7 cellular contexts compared by ENCODE assay signal in the genomic region with DNA sequence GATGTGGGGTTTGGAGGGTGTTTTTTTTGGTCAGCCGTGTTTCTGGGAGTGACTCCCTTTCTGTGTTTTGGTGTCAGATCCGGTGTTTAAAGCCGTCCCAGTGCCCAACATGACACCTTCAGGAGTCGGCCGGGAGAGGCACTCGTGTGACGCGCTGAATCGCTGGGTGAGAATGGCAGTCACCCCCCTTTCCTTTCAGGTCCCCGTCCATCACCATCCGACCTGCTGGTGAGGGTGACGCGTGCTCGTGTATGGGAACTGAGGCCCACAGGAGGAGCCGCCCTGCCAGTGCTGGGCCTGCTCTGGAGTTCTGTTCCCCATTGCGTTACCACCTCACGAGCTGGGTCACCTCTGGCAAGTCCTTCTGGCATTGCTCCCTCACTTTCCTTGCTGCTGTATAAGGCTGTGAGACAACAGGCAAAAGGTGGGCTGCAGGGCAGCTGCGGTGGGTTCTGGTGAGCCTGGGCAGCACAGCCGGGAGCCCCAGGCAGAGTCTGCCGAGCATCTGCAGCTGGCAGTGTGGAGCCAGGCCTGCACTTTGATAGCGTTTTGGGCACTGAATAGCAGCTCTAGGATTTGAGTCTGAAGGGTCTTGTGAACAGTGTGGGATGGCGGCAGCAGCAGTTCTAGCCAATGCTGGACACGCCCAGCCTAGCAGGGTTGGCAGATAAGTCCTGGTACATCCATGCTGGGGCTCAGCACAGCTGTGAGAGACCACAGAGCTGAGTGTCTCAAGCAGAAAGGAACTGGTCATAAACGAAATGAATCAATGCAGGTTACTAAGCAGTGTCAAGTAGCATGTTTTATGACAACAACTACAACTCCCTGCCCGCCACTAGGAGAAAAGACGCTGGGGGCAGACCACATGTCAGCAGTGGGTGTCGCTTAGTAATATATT. TPM values are rescaled to one million over a fixed set of nuclear protein-coding genes. Genes with fewer than 3 reads are reported as not detected.
DNase-seq lines count a peak whose midpoint lies in the region; ATAC-seq and TF ChIP-seq lines count a peak whose summit lies in the region.
"Not testable (repeated sequence)": the region's sequence is repeated elsewhere in the genome, so short reads cannot be mapped to it uniquely, and the experiment has no call there.

No MANE protein-coding gene starts in this region.

- WGBS in heart left ventricle, 4 donors, result 85 to 94% (median 87%) methylated on average over 24 to 27 of the region's 27 CpGs

- H3K27ac ChIP-seq in heart left ventricle, result peak overlapping the region in 2 of 12 donors; percentile 12 to 18

- not testable (repeated sequence) for H3K4me3 Mint-ChIP-seq in activated naive CD8-positive, alpha-beta T cell treated with anti-CD3 and anti-CD28 coated beads, Interleukin-2, amount 50 U/mL, for 24 hours
- H3K4me3 Mint-ChIP-seq in endothelial cell (ENCODE audit: unreplicated experiment), result peak overlapping the region; percentile 69

- H3K4me1 ChIP-seq in heart left ventricle, result peaks cover 0 to 34% (median 9%) of the 10 kb centered on the region in 12 donors

- not testable (repeated sequence) for H3K9me3 Mint-ChIP-seq in activated naive CD8-positive, alpha-beta T cell treated with anti-CD3 and anti-CD28 coated beads, Interleukin-2, amount 50 U/mL, for 24 hours; endothelial cell (ENCODE audit: unreplicated experiment)

- peaks cover 4 to 91% (median 73%) of the 10 kb centered on the region in 9 donors for H3K36me3 ChIP-seq in heart left ventricle

- not testable (repeated sequence) for H3K27me3 Mint-ChIP-seq in activated naive CD8-positive, alpha-beta T cell treated with anti-CD3 and anti-CD28 coated beads, Interleukin-2, amount 50 U/mL, for 24 hours
- peaks cover 12% of the 10 kb centered on the region for H3K27me3 Mint-ChIP-seq in endothelial cell (ENCODE audit: unreplicated experiment)

- intact Hi-C loops in heart left ventricle (cut with DNase I), result not testable (repeated sequence)

- H3K27me3 ChIP-seq in heart left ventricle, result not testable (repeated sequence)

- not testable (repeated sequence) for H3K4me3 ChIP-seq in heart left ventricle; skeletal muscle cell (ENCODE audit: low read depth, low read length)

- H3K4me1 Mint-ChIP-seq in activated naive CD8-positive, alpha-beta T cell treated with anti-CD3 and anti-CD28 coated beads, Interleukin-2, amount 50 U/mL, for 24 hours, result not testable (repeated sequence)
- H3K4me1 Mint-ChIP-seq in endothelial cell (ENCODE audit: unreplicated experiment), result peaks cover 20% of the 10 kb centered on the region

- not testable (repeated sequence) for H3K9me3 ChIP-seq in heart left ventricle

- not testable (repeated sequence) for TF ChIP-seq POLR2A in heart left ventricle (IDR thresholded peaks at IDR 0.05)

- TF ChIP-seq CTCF in endothelial cell (IDR thresholded peaks at IDR 0.05; ENCODE audit: unreplicated experiment); heart left ventricle (IDR thresholded peaks at IDR 0.05): not testable (repeated sequence)

- peaks cover 42% of the 10 kb centered on the region for H3K36me3 Mint-ChIP-seq in activated naive CD8-positive, alpha-beta T cell treated with anti-CD3 and anti-CD28 coated beads, Interleukin-2, amount 50 U/mL, for 24 hours (ENCODE audit: low read depth)
- peaks cover 51% of the 10 kb centered on the region for H3K36me3 Mint-ChIP-seq in endothelial cell (ENCODE audit: low read depth, unreplicated experiment)

- ATAC-seq in activated naive CD8-positive, alpha-beta T cell treated with anti-CD3 and anti-CD28 coated beads, Interleukin-2, amount 50 U/mL, for 24 hours, result not testable (repeated sequence)
- ATAC-seq in heart left ventricle, result peak in 3 of 4 donors; percentile 6 to 31 (median 7)

- H3K27ac Mint-ChIP-seq in activated naive CD8-positive, alpha-beta T cell treated with anti-CD3 and anti-CD28 coated beads, Interleukin-2, amount 50 U/mL, for 24 hours, result peak overlapping the region; percentile 41
- peak overlapping the region; percentile 70 for H3K27ac Mint-ChIP-seq in endothelial cell (ENCODE audit: unreplicated experiment)

- DNase-seq in GM03348 (ENCODE audit: low spot score) (peak; percentile 21), RKO (ENCODE audit: low spot score) (peak; percentile 47), myocyte (ENCODE audit: low read depth) (peak; percentile 96), skeletal muscle cell (ENCODE audit: low read depth) (peak; percentile 64)
- DNase-seq in activated naive CD8-positive, alpha-beta T cell treated with anti-CD3 and anti-CD28 coated beads, Interleukin-2, amount 50 U/mL, for 24 hours; endothelial cell (ENCODE audit: low spot score); heart left ventricle: not testable (repeated sequence)

RNA-seq across cellular contexts. Expression of gene NTAN1, which starts 26.8 kb away (rescaled TPM):
- total RNA-seq in endothelial cell (ENCODE audit: unreplicated experiment), result 86.8 TPM
- total RNA-seq in heart left ventricle, result 10 to 100 TPM; 14.8 to 52.0 (median 29.8) TPM
- 10 to 100 TPM; 29.2 to 31.9 TPM for polyA plus RNA-seq in heart left ventricle
- total RNA-seq in myocyte, result 56.3 and 62.0 TPM in 2 replicates
- polyA plus RNA-seq in myocyte (2012), result 69.9 TPM

RNA-seq across cellular contexts. Expression of gene PDXDC1, which starts 54.2 kb away (rescaled TPM):
- 54.8 TPM for total RNA-seq in endothelial cell (ENCODE audit: unreplicated experiment)
- 10 to 100 TPM; 43.4 to 80.0 (median 74.5) TPM for total RNA-seq in heart left ventricle
- 10 to 100 TPM; 19.9 to 68.9 TPM for polyA plus RNA-seq in heart left ventricle
- 60.4 and 81.1 TPM in 2 replicates for total RNA-seq in myocyte
- 64.3 TPM for polyA plus RNA-seq in myocyte (2012)
